1 cellular context compared by ENCODE assay signal in genomic region chr2:6865346-6866238, GRCh38.
TF ChIP-seq lines count a peak whose summit lies in the region.

A gene with protein sequence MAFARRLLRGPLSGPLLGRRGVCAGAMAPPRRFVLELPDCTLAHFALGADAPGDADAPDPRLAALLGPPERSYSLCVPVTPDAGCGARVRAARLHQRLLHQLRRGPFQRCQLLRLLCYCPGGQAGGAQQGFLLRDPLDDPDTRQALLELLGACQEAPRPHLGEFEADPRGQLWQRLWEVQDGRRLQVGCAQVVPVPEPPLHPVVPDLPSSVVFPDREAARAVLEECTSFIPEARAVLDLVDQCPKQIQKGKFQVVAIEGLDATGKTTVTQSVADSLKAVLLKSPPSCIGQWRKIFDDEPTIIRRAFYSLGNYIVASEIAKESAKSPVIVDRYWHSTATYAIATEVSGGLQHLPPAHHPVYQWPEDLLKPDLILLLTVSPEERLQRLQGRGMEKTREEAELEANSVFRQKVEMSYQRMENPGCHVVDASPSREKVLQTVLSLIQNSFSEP (minus strand): TSS chr2:6865907. CDS start chr2:6865696, 211 bp downstream.

TF ChIP-seq in HepG2, 621 proteins besides CTCF, POLR2A, EP300 and RAD21 (continued from another document and continues in another):
- TF ChIP-seq ZNF770 (CRISPR knock-in tag; IDR thresholded peaks at IDR 0.05) (peak; percentile 72; the same call in 1 of the 2 replicates), NCOA2 (CRISPR knock-in tag; IDR thresholded peaks at IDR 0.05) (no peak), SPEN (CRISPR knock-in tag; IDR thresholded peaks at IDR 0.05; ENCODE audit: low read depth) (no peak), MBD4 (IDR thresholded peaks at IDR 0.05; ENCODE audit: borderline replicate concordance, low read length) (no peak), ZXDC (CRISPR knock-in tag; IDR thresholded peaks at IDR 0.05) (no peak; the same call in 1 of the 2 replicates), YY1 (IDR thresholded peaks at IDR 0.05; ENCODE audit: insufficient read depth, insufficient replicate concordance, low read depth, low read length) (peak; percentile 19), SP2 (CRISPR knock-in tag; IDR thresholded peaks at IDR 0.05) (no peak), HMGXB4 (CRISPR knock-in tag; IDR thresholded peaks at IDR 0.05; ENCODE audit: borderline replicate concordance in 1 of 2, low read depth in 1 of 2) (peak; percentile 27 to 70; a peak in 2 of 4 replicates), RFX3 (CRISPR knock-in tag; IDR thresholded peaks at IDR 0.05) (no peak), MZF1 (CRISPR knock-in tag; IDR thresholded peaks at IDR 0.05; ENCODE audit: borderline replicate concordance) (no peak), GATAD1 (CRISPR knock-in tag; IDR thresholded peaks at IDR 0.05) (no peak), KLF11 (CRISPR knock-in tag; IDR thresholded peaks at IDR 0.05) (no peak), ZSCAN20 (CRISPR knock-in tag; IDR thresholded peaks at IDR 0.05; ENCODE audit: borderline replicate concordance) (no peak), RXRA (CRISPR knock-in tag; IDR thresholded peaks at IDR 0.05) (no peak; the same call in 1 of the 2 replicates), ZSCAN22 (CRISPR knock-in tag; IDR thresholded peaks at IDR 0.05) (no peak), ZNF30 (CRISPR knock-in tag; IDR thresholded peaks at IDR 0.05) (0 out of 2 replicates have a peak, but pooled peaks have one; percentile 78), ZNF343 (CRISPR knock-in tag; IDR thresholded peaks at IDR 0.05) (no peak), ZNF33A (CRISPR knock-in tag; IDR thresholded peaks at IDR 0.05; ENCODE audit: borderline replicate concordance) (no peak), ZNF589 (CRISPR knock-in tag; conservative IDR thresholded peaks at IDR 0.05) (0 out of 2 replicates have a peak, but pooled peaks have one; percentile 8), ZNF75D (CRISPR knock-in tag; IDR thresholded peaks at IDR 0.05; ENCODE audit: borderline replicate concordance) (no peak), KAT2B (IDR thresholded peaks at IDR 0.05; ENCODE audit: borderline replicate concordance, low read depth, low read length) (no peak), DMAP1 (CRISPR knock-in tag; IDR thresholded peaks at IDR 0.05) (no peak), ZNF180 (CRISPR knock-in tag; IDR thresholded peaks at IDR 0.05; ENCODE audit: borderline replicate concordance, low read depth) (no peak), SRSF9 (IDR thresholded peaks at IDR 0.05; ENCODE audit: borderline replicate concordance, insufficient read depth, low read depth, low read length, poor library complexity, severe bottlenecking) (no peak), ERF (CRISPR knock-in tag; IDR thresholded peaks at IDR 0.05) (no peak; the same call in 1 of the 2 replicates), ZNF672 (CRISPR knock-in tag; IDR thresholded peaks at IDR 0.05) (no peak), ZBTB44 (CRISPR knock-in tag; IDR thresholded peaks at IDR 0.05) (no peak; the same call in 1 of the 2 replicates), RNF2 (conservative IDR thresholded peaks at IDR 0.05; ENCODE audit: low read depth) (peak; percentile 90), CBX2 (IDR thresholded peaks at IDR 0.05; ENCODE audit: low read depth, low read length) (no peak), CBX2 (CRISPR knock-in tag; IDR thresholded peaks at IDR 0.05; ENCODE audit: low read depth) (0 out of 2 replicates have a peak, but pooled peaks have one; percentile 20), ZNF317 (CRISPR knock-in tag; IDR thresholded peaks at IDR 0.05) (0 out of 2 replicates have a peak, but pooled peaks have one; percentile 51)
- TF ChIP-seq, protein P1, sequence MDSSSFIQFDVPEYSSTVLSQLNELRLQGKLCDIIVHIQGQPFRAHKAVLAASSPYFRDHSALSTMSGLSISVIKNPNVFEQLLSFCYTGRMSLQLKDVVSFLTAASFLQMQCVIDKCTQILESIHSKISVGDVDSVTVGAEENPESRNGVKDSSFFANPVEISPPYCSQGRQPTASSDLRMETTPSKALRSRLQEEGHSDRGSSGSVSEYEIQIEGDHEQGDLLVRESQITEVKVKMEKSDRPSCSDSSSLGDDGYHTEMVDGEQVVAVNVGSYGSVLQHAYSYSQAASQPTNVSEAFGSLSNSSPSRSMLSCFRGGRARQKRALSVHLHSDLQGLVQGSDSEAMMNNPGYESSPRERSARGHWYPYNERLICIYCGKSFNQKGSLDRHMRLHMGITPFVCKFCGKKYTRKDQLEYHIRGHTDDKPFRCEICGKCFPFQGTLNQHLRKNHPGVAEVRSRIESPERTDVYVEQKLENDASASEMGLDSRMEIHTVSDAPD (CRISPR knock-in tag; IDR thresholded peaks at IDR 0.05), result peak; percentile 73; the same call in 1 of the 2 replicates
- TF ChIP-seq, protein P2, sequence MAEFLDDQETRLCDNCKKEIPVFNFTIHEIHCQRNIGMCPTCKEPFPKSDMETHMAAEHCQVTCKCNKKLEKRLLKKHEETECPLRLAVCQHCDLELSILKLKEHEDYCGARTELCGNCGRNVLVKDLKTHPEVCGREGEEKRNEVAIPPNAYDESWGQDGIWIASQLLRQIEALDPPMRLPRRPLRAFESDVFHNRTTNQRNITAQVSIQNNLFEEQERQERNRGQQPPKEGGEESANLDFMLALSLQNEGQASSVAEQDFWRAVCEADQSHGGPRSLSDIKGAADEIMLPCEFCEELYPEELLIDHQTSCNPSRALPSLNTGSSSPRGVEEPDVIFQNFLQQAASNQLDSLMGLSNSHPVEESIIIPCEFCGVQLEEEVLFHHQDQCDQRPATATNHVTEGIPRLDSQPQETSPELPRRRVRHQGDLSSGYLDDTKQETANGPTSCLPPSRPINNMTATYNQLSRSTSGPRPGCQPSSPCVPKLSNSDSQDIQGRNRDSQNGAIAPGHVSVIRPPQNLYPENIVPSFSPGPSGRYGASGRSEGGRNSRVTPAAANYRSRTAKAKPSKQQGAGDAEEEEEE (CRISPR knock-in tag; IDR thresholded peaks at IDR 0.05; ENCODE audit: borderline replicate concordance), result no peak
- TF ChIP-seq, protein P3, sequence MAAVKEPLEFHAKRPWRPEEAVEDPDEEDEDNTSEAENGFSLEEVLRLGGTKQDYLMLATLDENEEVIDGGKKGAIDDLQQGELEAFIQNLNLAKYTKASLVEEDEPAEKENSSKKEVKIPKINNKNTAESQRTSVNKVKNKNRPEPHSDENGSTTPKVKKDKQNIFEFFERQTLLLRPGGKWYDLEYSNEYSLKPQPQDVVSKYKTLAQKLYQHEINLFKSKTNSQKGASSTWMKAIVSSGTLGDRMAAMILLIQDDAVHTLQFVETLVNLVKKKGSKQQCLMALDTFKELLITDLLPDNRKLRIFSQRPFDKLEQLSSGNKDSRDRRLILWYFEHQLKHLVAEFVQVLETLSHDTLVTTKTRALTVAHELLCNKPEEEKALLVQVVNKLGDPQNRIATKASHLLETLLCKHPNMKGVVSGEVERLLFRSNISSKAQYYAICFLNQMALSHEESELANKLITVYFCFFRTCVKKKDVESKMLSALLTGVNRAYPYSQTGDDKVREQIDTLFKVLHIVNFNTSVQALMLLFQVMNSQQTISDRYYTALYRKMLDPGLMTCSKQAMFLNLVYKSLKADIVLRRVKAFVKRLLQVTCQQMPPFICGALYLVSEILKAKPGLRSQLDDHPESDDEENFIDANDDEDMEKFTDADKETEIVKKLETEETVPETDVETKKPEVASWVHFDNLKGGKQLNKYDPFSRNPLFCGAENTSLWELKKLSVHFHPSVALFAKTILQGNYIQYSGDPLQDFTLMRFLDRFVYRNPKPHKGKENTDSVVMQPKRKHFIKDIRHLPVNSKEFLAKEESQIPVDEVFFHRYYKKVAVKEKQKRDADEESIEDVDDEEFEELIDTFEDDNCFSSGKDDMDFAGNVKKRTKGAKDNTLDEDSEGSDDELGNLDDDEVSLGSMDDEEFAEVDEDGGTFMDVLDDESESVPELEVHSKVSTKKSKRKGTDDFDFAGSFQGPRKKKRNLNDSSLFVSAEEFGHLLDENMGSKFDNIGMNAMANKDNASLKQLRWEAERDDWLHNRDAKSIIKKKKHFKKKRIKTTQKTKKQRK (IDR thresholded peaks at IDR 0.05; ENCODE audit: low read length), result no peak
- TF ChIP-seq, protein P4, sequence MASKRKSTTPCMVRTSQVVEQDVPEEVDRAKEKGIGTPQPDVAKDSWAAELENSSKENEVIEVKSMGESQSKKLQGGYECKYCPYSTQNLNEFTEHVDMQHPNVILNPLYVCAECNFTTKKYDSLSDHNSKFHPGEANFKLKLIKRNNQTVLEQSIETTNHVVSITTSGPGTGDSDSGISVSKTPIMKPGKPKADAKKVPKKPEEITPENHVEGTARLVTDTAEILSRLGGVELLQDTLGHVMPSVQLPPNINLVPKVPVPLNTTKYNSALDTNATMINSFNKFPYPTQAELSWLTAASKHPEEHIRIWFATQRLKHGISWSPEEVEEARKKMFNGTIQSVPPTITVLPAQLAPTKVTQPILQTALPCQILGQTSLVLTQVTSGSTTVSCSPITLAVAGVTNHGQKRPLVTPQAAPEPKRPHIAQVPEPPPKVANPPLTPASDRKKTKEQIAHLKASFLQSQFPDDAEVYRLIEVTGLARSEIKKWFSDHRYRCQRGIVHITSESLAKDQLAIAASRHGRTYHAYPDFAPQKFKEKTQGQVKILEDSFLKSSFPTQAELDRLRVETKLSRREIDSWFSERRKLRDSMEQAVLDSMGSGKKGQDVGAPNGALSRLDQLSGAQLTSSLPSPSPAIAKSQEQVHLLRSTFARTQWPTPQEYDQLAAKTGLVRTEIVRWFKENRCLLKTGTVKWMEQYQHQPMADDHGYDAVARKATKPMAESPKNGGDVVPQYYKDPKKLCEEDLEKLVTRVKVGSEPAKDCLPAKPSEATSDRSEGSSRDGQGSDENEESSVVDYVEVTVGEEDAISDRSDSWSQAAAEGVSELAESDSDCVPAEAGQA (IDR thresholded peaks at IDR 0.05; ENCODE audit: low read depth), result no peak
- TF ChIP-seq, protein P4 (CRISPR knock-in tag; IDR thresholded peaks at IDR 0.05; ENCODE audit: borderline replicate concordance), result peak; percentile 86
